In the genomic region with DNA sequence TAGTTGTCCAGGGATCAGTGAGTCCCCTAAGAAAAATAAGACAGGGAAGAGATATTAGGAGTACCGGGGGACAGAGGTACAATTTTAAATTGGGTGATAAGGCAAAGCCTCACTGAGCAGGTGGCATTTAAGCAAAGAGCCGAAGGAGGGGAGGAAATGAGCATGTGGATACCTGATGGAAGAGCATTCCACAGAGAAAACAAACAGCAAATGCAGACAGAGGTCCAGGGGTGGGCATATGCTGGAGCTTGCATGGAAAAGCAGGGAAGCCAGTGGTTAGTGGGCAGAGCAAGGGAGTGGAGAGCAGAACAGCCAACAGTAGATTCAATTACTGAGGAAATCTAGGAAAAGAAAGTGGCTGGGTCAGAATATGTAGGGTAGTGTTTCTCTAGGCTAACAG, we compare ENCODE assay signal across 25 cellular contexts.
"Had no signal": no experiment of that assay in that cellular context is flagged by ENCODE, and none has a peak within 500 bp of the region (broad histone marks: within the 10 kb centered on the region; RNA-seq: fewer than 3 reads in every experiment).

No MANE protein-coding gene starts in this region.

- H3K27me3 ChIP-seq: colonic mucosa, esophagus squamous epithelium, gastrocnemius medialis, heart left ventricle, hepatocyte, left lung had no signal

- H3K36me3 ChIP-seq: colonic mucosa, esophagus squamous epithelium, gastrocnemius medialis, heart left ventricle, left lung, lower lobe of right lung had no signal

- DNase-seq: colonic mucosa; cortex of kidney; effector CD8-positive, alpha-beta T cell; effector memory CD8-positive, alpha-beta T cell; endodermal cell; erythroblast; esophagus squamous epithelium; foreskin fibroblast; foreskin melanocyte; gastrocnemius medialis; heart left ventricle; hypothalamus; immature natural killer cell; islet precursor cell; kidney; kidney glomerular epithelial cell; left colon; left lung; left ventricle myocardium superior; lower lobe of right lung; mesenchymal stem cell; mucosa of descending colon had no signal

- H3K4me2 ChIP-seq: hepatocyte had no signal

- H3K4me3 ChIP-seq: colonic mucosa, esophagus squamous epithelium, gastrocnemius medialis, heart left ventricle, hepatocyte, left lung, lower lobe of right lung, mucosa of descending colon had no signal

- H3K4me1 ChIP-seq: colonic mucosa, esophagus squamous epithelium, gastrocnemius medialis, heart left ventricle had no signal

- H3K79me2 ChIP-seq: hepatocyte had no signal

- ATAC-seq: effector memory CD8-positive, alpha-beta T cell; esophagus mucosa; gastrocnemius medialis; heart left ventricle; left colon; left lung; left ventricle myocardium superior; lower lobe of right lung; mucosa of descending colon had no signal

- H3K9me3 ChIP-seq: colonic mucosa, esophagus squamous epithelium, gastrocnemius medialis, heart left ventricle, left lung, lower lobe of right lung, mucosa of descending colon had no signal

- H3K27ac ChIP-seq: colonic mucosa, epithelial cell of prostate, esophagus squamous epithelium, gastrocnemius medialis, heart left ventricle, hepatocyte, left lung, lower lobe of right lung had no signal

- H2AFZ ChIP-seq: hepatocyte had no signal
